Comparison of ENCODE assay signal across 15 cellular contexts in the genomic region with DNA sequence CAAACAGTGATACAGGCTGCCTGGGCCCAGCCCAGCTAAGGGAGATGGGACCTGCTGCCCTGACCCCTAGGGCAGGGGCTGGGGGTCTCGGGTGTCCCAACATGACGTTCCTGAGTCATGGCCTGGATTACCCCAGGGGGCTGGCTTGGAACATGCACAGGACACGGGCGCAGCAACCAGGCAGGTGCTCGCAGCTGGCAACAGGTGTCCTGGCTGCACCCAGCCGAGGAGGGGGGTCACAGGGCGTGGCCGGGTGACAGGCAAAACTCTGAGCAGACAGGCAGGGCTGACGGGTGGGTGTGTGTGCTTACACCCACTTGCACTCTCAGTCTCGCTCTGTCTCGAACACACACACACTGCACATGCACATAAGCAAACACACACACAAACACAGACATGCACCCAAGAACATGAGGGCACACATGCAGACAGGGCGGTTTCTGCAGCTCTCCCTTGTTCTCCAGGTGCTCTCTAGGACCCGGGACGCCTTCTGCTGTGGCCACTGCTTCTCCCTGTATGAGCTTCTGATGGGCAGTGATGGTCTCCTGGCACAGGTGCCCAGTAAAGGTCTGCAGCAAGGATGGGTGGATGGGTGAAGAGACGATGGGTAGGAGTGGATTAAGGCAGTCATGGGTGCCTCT. TPM values are rescaled to one million over a fixed set of nuclear protein-coding genes. Genes with fewer than 3 reads are reported as not detected.
DNase-seq lines count a peak whose midpoint lies in the region; ATAC-seq and TF ChIP-seq lines count a peak whose summit lies in the region.
"Had no signal": no experiment of that assay in that cellular context is flagged by ENCODE, and none has a peak within 500 bp of the region (broad histone marks: within the 10 kb centered on the region; RNA-seq: fewer than 3 reads in every experiment).

No MANE protein-coding gene starts in this region.

- TF ChIP-seq CTCF in foreskin keratinocyte (conservative IDR thresholded peaks at IDR 0.05) = no peak
- no peak for TF ChIP-seq CTCF in stomach (IDR thresholded peaks at IDR 0.05)

- TF ChIP-seq POLR2A in stomach (IDR thresholded peaks at IDR 0.05) = no peak

- no peak overlapping the region for H3K4me3 ChIP-seq in stomach
- H3K4me3 ChIP-seq: adrenal gland, heart right ventricle, pancreas had no signal

- no peaks in the 10 kb centered on the region for H3K9me3 ChIP-seq in stomach
- H3K9me3 ChIP-seq: adrenal gland, heart right ventricle, pancreas had no signal

- intact Hi-C loops in stomach (cut with DNase I; ENCODE audit: low total_unique reads) = loop anchor here (10.0 kb wide), 1 partner anchor 245 kb away; no protein-coding TSS in a partner anchor

- H3K27me3 ChIP-seq in foreskin keratinocyte (no peaks in the 10 kb centered on the region), stomach (peaks cover 0 to 4% (median 0%) of the 10 kb centered on the region in 3 donors)
- H3K27me3 ChIP-seq: adrenal gland, heart right ventricle, pancreas had no signal

- ATAC-seq in foreskin keratinocyte = peak; percentile 5
- ATAC-seq: heart right ventricle had no signal

- H3K27ac ChIP-seq in foreskin keratinocyte = no peak overlapping the region
- no peak overlapping the region for H3K27ac ChIP-seq in stomach
- H3K27ac ChIP-seq: adrenal gland, heart right ventricle, pancreas had no signal

- H3K4me1 ChIP-seq in foreskin keratinocyte (peaks cover 13% of the 10 kb centered on the region), stomach (peaks cover 6 to 33% (median 26%) of the 10 kb centered on the region in 4 donors)
- H3K4me1 ChIP-seq: adrenal gland had no signal

- DNase-seq in NCI-H2107 treated with DMSO at 0.1 percent for 48 hours (lab: John Stamatoyannopoulos, UW; ENCODE audit: unreplicated experiment) (peak; percentile 56), NCI-H2107 (lab: John Stamatoyannopoulos, UW) (no peak), NCI-H774 (lab: John Stamatoyannopoulos, UW) (peak; percentile 55), foreskin keratinocyte (no peak), stomach (peak; percentile 24), cortex of kidney (lab: John Stamatoyannopoulos, UW) (no peak), NCI-H2171 (lab: John Stamatoyannopoulos, UW) (no peak)
- DNase-seq in effector CD4-positive, alpha-beta T cell = no peak
- DNase-seq: activated CD4-positive, alpha-beta T cell treated with anti-CD3 and anti-CD28 coated beads, Interleukin-2, amount 10 ng/mL, durations not matched to agents 7 days and 5 days; CD4-positive, alpha-beta memory T cell; heart right ventricle; NCI-H1436 treated with DMSO at 0.1 percent for 48 hours; T-helper 9 cell had no signal

- H3K36me3 ChIP-seq in stomach = no peaks in the 10 kb centered on the region
- H3K36me3 ChIP-seq: adrenal gland, heart right ventricle, pancreas had no signal

- WGBS in stomach, 5 donors = 41 to 64% (median 44%) methylated on average over 7 to 15 of the region's 15 CpGs

- no peak for TF ChIP-seq EP300 in stomach (IDR thresholded peaks at IDR 0.05)

RNA-seq across cellular contexts. Expression of a gene that starts 33.7 kb away (rescaled TPM):
- total RNA-seq in foreskin keratinocyte (25.4 and 37.4 TPM in 2 replicates), stomach (10 to 100 TPM in 3 of 5 donors, 1 to 10 TPM in 2; 5.8 to 34.6 (median 20.7) TPM)
- polyA plus RNA-seq in foreskin keratinocyte (9.7 and 10.9 TPM in 2 replicates), stomach (1 to 10 TPM; 3.8 to 6.4 (median 6.2) TPM)

Comparison
In these comparisons a context has a peak if more than half of its experiments do, and no peak if none do; other contexts are left out.
1. DNase-seq: peak in NCI-H2107 treated with DMSO at 0.1 percent for 48 hours (single experiment), NCI-H774 (single experiment) and stomach (single experiment); none in NCI-H2107 (single experiment), foreskin keratinocyte (0 of 2), cortex of kidney (single experiment), effector CD4-positive, alpha-beta T cell (single experiment) and NCI-H2171 (single experiment).